Comparison of ENCODE assay signal across 26 cellular contexts in genomic region chr5:128770907-128771306, GRCh38.
"Had no signal": no experiment of that assay in that cellular context is flagged by ENCODE, and none has a peak within 500 bp of the region (broad histone marks: within the 10 kb centered on the region; RNA-seq: fewer than 3 reads in every experiment).

No MANE protein-coding gene starts in this region.

- ATAC-seq: activated CD8-positive, alpha-beta T cell treated with anti-CD3 and anti-CD28 coated beads for 36 hours; activated T-cell treated with anti-CD3 and anti-CD28 coated beads, Interleukin-2, amount 50 U/mL, for 4 hours; activated T-helper 17 cell treated with anti-CD3 and anti-CD28 coated beads, Interleukin-2, amount 50 U/mL, for 72 hours; effector memory CD8-positive, alpha-beta T cell; esophagus mucosa; heart left ventricle; pancreas; stimulated activated effector memory CD8-positive, alpha-beta T cell treated with anti-CD3 and anti-CD28 coated beads, Interleukin-12 subunit alpha, Interleukin-12 subunit beta, amount 100 ng/mL, for 72 hours; WTC11 had no signal

- H3K4me3 ChIP-seq: coronary artery, heart left ventricle, pancreas, prostate gland, sigmoid colon, thoracic aorta, uterus had no signal

- DNase-seq: activated CD4-positive, alpha-beta T cell treated with anti-CD3 and anti-CD28 coated beads for 1 hour; activated CD4-positive, alpha-beta T cell treated with anti-CD3 and anti-CD28 coated beads, Interleukin-2, amount 10 ng/mL, durations not matched to agents 7 days and 5 days; activated CD8-positive, alpha-beta T cell treated with anti-CD3 and anti-CD28 coated beads for 36 hours; activated gamma-delta T cell treated with Interleukin-2 at 50 U/mL for 16 hours; activated naive CD4-positive, alpha-beta T cell treated with anti-CD3 and anti-CD28 coated beads, Interleukin-2, amount 50 U/mL, for 16 hours; activated T-cell treated with anti-CD3 and anti-CD28 coated beads, Interleukin-2, amount 50 U/mL, for 4 hours; amniotic stem cell; brain microvascular endothelial cell; effector memory CD8-positive, alpha-beta T cell; foreskin fibroblast; heart left ventricle; naive B cell; nucleus accumbens; pancreas; sigmoid colon; small intestine; stimulated activated CD4-positive, alpha-beta T cell treated with anti-CD3 and anti-CD28 coated beads, Interleukin-4, amount 100 ng/mL, for 24 hours; trophoblast cell; uterus had no signal
